Comparison of ENCODE assay signal across 11 cellular contexts in the genomic region with DNA sequence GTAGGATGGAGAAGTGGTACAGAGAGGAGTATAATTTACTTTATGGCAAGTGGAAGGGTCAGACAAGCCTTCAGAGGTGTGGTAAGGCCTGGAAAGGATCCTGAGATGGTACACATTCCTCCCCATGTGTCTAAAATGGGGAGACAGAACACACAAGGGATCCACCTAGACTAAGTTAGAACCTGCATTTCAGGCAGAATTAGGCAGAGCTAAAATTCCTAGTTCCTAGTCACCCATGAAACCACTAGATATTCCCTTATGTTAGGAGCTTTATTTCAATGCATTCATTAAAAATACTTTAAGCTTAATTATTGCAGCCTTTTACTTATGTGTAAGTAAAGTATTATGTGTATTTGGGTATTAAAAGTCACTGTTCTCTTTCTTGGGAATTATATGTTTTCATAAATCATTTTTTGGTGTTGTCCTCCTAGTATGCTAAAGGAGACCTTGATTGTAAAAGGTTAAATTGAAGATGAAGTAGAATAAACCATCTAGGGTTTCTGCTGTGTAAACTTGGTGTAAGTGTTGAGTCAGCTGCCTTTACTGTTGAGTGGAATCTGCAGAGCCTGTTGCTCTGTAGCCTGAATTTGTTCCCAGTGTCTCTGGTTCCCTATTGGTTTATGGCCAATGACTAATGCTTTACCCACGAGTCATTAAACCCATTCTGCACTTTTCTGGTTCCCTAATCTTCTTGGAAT.
DNase-seq lines count a peak whose midpoint lies in the region; ATAC-seq and TF ChIP-seq lines count a peak whose summit lies in the region.
"Had no signal": no experiment of that assay in that cellular context is flagged by ENCODE, and none has a peak within 500 bp of the region (broad histone marks: within the 10 kb centered on the region; RNA-seq: fewer than 3 reads in every experiment).

No MANE protein-coding gene starts in this region.

- no peak overlapping the region for H3K4me3 ChIP-seq in Panc1 (ENCODE audit: low read depth in 2 of 2, low read length in 2 of 2)

- H3K27ac Mint-ChIP-seq in activated T-cell treated with anti-CD3 and anti-CD28 coated beads, Interleukin-2, amount 50 U/mL, for 72 hours: no peak overlapping the region

- POLR2A ChIA-PET in Panc1 (lab: Charles Lee): no interaction called here

- CTCF ChIA-PET in Panc1 (lab: Charles Lee): no interaction called here

- H3K27ac ChIP-seq in Panc1 (ENCODE audit: low read length): peak overlapping the region; percentile 71; the same call in 1 of the 2 replicates

- intact Hi-C loops in Panc1 (cut with micrococcal nuclease; ENCODE audit: unreplicated experiment): no loop called here

- TF ChIP-seq CTCF in Panc1 (IDR thresholded peaks at IDR 0.05): no peak

- H3K4me3 Mint-ChIP-seq in activated T-cell treated with anti-CD3 and anti-CD28 coated beads, Interleukin-2, amount 50 U/mL, for 72 hours: no peak overlapping the region

- DNase-seq in GM04503 (ENCODE audit: low read depth): peak; percentile 99
- peak; percentile 73 for DNase-seq in Panc1 (ENCODE audit: low read depth, low spot score)
- DNase-seq in fibroblast of gingiva (ENCODE audit: low read depth): peak; percentile 96
- DNase-seq in renal cortical epithelial cell (ENCODE audit: low read depth): peak; percentile 99
- DNase-seq in activated naive CD4-positive, alpha-beta T cell treated with anti-CD3 and anti-CD28 coated beads, Interleukin-2, amount 50 U/mL, for 16 hours: no peak
- no peak for DNase-seq in NCI-H2107 treated with DMSO at 0.1 percent for 48 hours (lab: John Stamatoyannopoulos, UW; ENCODE audit: unreplicated experiment)
- no peak for DNase-seq in cerebellar cortex (ENCODE audit: low spot score)
- DNase-seq in activated T-cell treated with anti-CD3 and anti-CD28 coated beads, Interleukin-2, amount 50 U/mL, for 72 hours: no peak
- DNase-seq: activated effector memory CD4-positive, alpha-beta T cell treated with Interleukin-2 at 50 U/mL for 16 hours; GDM1; substantia nigra had no signal

- no peaks in the 10 kb centered on the region for H3K9me3 Mint-ChIP-seq in activated T-cell treated with anti-CD3 and anti-CD28 coated beads, Interleukin-2, amount 50 U/mL, for 72 hours

- H3K27me3 ChIP-seq in Panc1 (ENCODE audit: control insufficient read depth, insufficient read depth, low read length): no peaks in the 10 kb centered on the region

- H3K9me3 ChIP-seq in Panc1 (ENCODE audit: control insufficient read depth, insufficient read depth, low read depth, low read length): no peaks in the 10 kb centered on the region

- peak; percentile 82 for ATAC-seq in Panc1
- no peak for ATAC-seq in activated T-cell treated with anti-CD3 and anti-CD28 coated beads, Interleukin-2, amount 50 U/mL, for 72 hours (replicated peaks in 1 of 2)

- in situ Hi-C loops in Panc1 (cut with HindIII; ENCODE audit: low pct_unique_long_range_greater_than_20kb, low sequenced_read_pairs): no loop called here

- peaks cover 2% of the 10 kb centered on the region; the same call in 1 of the 2 replicates for H3K4me1 ChIP-seq in Panc1 (ENCODE audit: control insufficient read depth, insufficient read depth, low read length)

- H3K4me1 Mint-ChIP-seq in activated T-cell treated with anti-CD3 and anti-CD28 coated beads, Interleukin-2, amount 50 U/mL, for 72 hours (ENCODE audit: low read depth): no peaks in the 10 kb centered on the region

- H3K36me3 ChIP-seq in Panc1 (ENCODE audit: control insufficient read depth, insufficient read depth, low read length): no peaks in the 10 kb centered on the region

- peaks cover 5% of the 10 kb centered on the region for H3K27me3 Mint-ChIP-seq in activated T-cell treated with anti-CD3 and anti-CD28 coated beads, Interleukin-2, amount 50 U/mL, for 72 hours (ENCODE audit: low read depth)

- no peaks in the 10 kb centered on the region for H3K36me3 Mint-ChIP-seq in activated T-cell treated with anti-CD3 and anti-CD28 coated beads, Interleukin-2, amount 50 U/mL, for 72 hours (ENCODE audit: insufficient read depth in 2 of 2)

- no TSS peak for BruUV-seq in Panc1 (replicated peaks; lab: Mats Ljungman, UMichigan)

Comparison
In these comparisons a context has a peak if more than half of its experiments do, and no peak if none do; other contexts are left out.
1. DNase-seq: peak in GM04503 (single experiment), Panc1 (single experiment), fibroblast of gingiva (single experiment) and renal cortical epithelial cell (single experiment); none in activated naive CD4-positive, alpha-beta T cell treated with anti-CD3 and anti-CD28 coated beads, Interleukin-2, amount 50 U/mL, for 16 hours (single experiment), NCI-H2107 treated with DMSO at 0.1 percent for 48 hours (single experiment), cerebellar cortex (single experiment) and activated T-cell treated with anti-CD3 and anti-CD28 coated beads, Interleukin-2, amount 50 U/mL, for 72 hours (0 of 2).